In genomic region chr12:47881826-47882427, GRCh38 we compare ENCODE assay signal across 9 cellular contexts. TPM values are rescaled to one million over a fixed set of nuclear protein-coding genes. Genes with fewer than 3 reads are reported as not detected.
DNase-seq lines count a peak whose midpoint lies in the region; ATAC-seq lines count a peak whose summit lies in the region.
"Had no signal": no experiment of that assay in that cellular context is flagged by ENCODE, and none has a peak within 500 bp of the region (broad histone marks: within the 10 kb centered on the region; RNA-seq: fewer than 3 reads in every experiment).

No MANE protein-coding gene starts in this region.

- CTCF ChIA-PET in T-cell (lab: Charles Lee), result no interaction called here

- ATAC-seq in T-cell (replicated peaks in 1 of 4) (no peak), HG02610 (IDR thresholded peaks at IDR 0.05; ENCODE audit: unreplicated experiment) (no peak)
- no peak for ATAC-seq in stimulated activated naive B cell treated with anti-CD40 and anti-IgM and Interleukin-4, amounts not matched to agents 10 μg/mL and 1 μg/mL and 100 μg/mL, for 72 hours (replicated peaks)

- H3K27me3 Mint-ChIP-seq in activated CD4-positive, alpha-beta T cell treated with anti-CD3 and anti-CD28 coated beads, Interleukin-2, amount 10 ng/mL, durations not matched to agents 24 days and 14 days, result no peaks in the 10 kb centered on the region
- H3K27me3 Mint-ChIP-seq in T-cell, result no peaks in the 10 kb centered on the region
- no peaks in the 10 kb centered on the region for H3K27me3 Mint-ChIP-seq in stimulated activated naive B cell treated with anti-CD40 and anti-IgM and Interleukin-4, amounts not matched to agents 10 μg/mL and 1 μg/mL and 100 μg/mL, for 72 hours

- peaks cover 77% of the 10 kb centered on the region for H3K4me1 Mint-ChIP-seq in activated CD4-positive, alpha-beta T cell treated with anti-CD3 and anti-CD28 coated beads, Interleukin-2, amount 10 ng/mL, durations not matched to agents 24 days and 14 days
- H3K4me1 Mint-ChIP-seq in T-cell, result peaks cover 47 to 53% (median 52%) of the 10 kb centered on the region in 3 donors
- peaks cover 60 to 71% of the 10 kb centered on the region in 2 donors for H3K4me1 Mint-ChIP-seq in stimulated activated naive B cell treated with anti-CD40 and anti-IgM and Interleukin-4, amounts not matched to agents 10 μg/mL and 1 μg/mL and 100 μg/mL, for 72 hours

- H3K9me3 Mint-ChIP-seq in activated CD4-positive, alpha-beta T cell treated with anti-CD3 and anti-CD28 coated beads, Interleukin-2, amount 10 ng/mL, durations not matched to agents 24 days and 14 days, result peaks cover 5% of the 10 kb centered on the region
- H3K9me3 Mint-ChIP-seq in T-cell, result no peaks in the 10 kb centered on the region
- H3K9me3 Mint-ChIP-seq in stimulated activated naive B cell treated with anti-CD40 and anti-IgM and Interleukin-4, amounts not matched to agents 10 μg/mL and 1 μg/mL and 100 μg/mL, for 72 hours, result no peaks in the 10 kb centered on the region

- H3K36me3 Mint-ChIP-seq in activated CD4-positive, alpha-beta T cell treated with anti-CD3 and anti-CD28 coated beads, Interleukin-2, amount 10 ng/mL, durations not matched to agents 24 days and 14 days (ENCODE audit: low read depth), result peaks cover 82% of the 10 kb centered on the region
- no peaks in the 10 kb centered on the region for H3K36me3 Mint-ChIP-seq in T-cell
- H3K36me3 Mint-ChIP-seq in stimulated activated naive B cell treated with anti-CD40 and anti-IgM and Interleukin-4, amounts not matched to agents 10 μg/mL and 1 μg/mL and 100 μg/mL, for 72 hours, result peaks cover 53 to 75% of the 10 kb centered on the region in 2 donors

- POLR2A ChIA-PET in T-cell (lab: Charles Lee), result no interaction called here

- peak; percentile 60 for DNase-seq in activated CD4-positive, alpha-beta T cell treated with anti-CD3 and anti-CD28 coated beads, Interleukin-2, amount 10 ng/mL, durations not matched to agents 24 days and 14 days
- DNase-seq in activated CD4-positive, alpha-beta T cell treated with anti-CD3 and anti-CD28 coated beads, Interleukin-2, amount 50 U/mL, for 4 hours, result no peak
- DNase-seq in T-cell, result no peak
- DNase-seq in fibroblast of the conjunctiva (ENCODE audit: low read depth), result peak; percentile 81
- no peak for DNase-seq in stimulated activated naive B cell treated with anti-CD40 and anti-IgM and Interleukin-4, amounts not matched to agents 10 μg/mL and 1 μg/mL and 100 μg/mL, for 72 hours
- DNase-seq in activated CD4-positive, CD25-positive, alpha-beta regulatory T cell treated with anti-CD3 and anti-CD28 coated beads, Interleukin-2, amount 50 U/mL, for 72 hours, result no peak
- no peak for DNase-seq in NCI-H510A (lab: John Stamatoyannopoulos, UW)
- DNase-seq: COR-L47 had no signal

- intact Hi-C loops in activated CD4-positive, alpha-beta T cell treated with anti-CD3 and anti-CD28 coated beads, Interleukin-2, amount 10 ng/mL, durations not matched to agents 24 days and 14 days (cut with micrococcal nuclease), result loop anchor here (10.0 kb wide), 1 partner anchor 1507 kb away; the partner anchor contains the start of gene SLC38A2

- peak overlapping the region; percentile 99 for H3K27ac Mint-ChIP-seq in activated CD4-positive, alpha-beta T cell treated with anti-CD3 and anti-CD28 coated beads, Interleukin-2, amount 10 ng/mL, durations not matched to agents 24 days and 14 days
- peak overlapping the region; percentile 74 to 83 for H3K27ac Mint-ChIP-seq in T-cell
- no peak overlapping the region for H3K27ac Mint-ChIP-seq in stimulated activated naive B cell treated with anti-CD40 and anti-IgM and Interleukin-4, amounts not matched to agents 10 μg/mL and 1 μg/mL and 100 μg/mL, for 72 hours

- peak overlapping the region; percentile 95 for H3K4me3 Mint-ChIP-seq in activated CD4-positive, alpha-beta T cell treated with anti-CD3 and anti-CD28 coated beads, Interleukin-2, amount 10 ng/mL, durations not matched to agents 24 days and 14 days
- H3K4me3 Mint-ChIP-seq in T-cell, result peak overlapping the region; percentile 72 to 88 (median 81)
- peak overlapping the region; percentile 79 to 83 for H3K4me3 Mint-ChIP-seq in stimulated activated naive B cell treated with anti-CD40 and anti-IgM and Interleukin-4, amounts not matched to agents 10 μg/mL and 1 μg/mL and 100 μg/mL, for 72 hours

RNA-seq across cellular contexts. Expression of gene VDR, which starts 22.9 kb away (rescaled TPM):
- 267 and 277 TPM in 2 replicates for total RNA-seq in activated CD4-positive, alpha-beta T cell treated with anti-CD3 and anti-CD28 coated beads, Interleukin-2, amount 10 ng/mL, durations not matched to agents 24 days and 14 days
- 1 to 10 TPM in 3 of 5 donors, under 1 TPM in 2; 0.43 to 4.1 (median 3.2) TPM for total RNA-seq in T-cell

Comparison
In these comparisons a context has a peak if more than half of its experiments do, and no peak if none do; other contexts are left out.
1. DNase-seq: peak in activated CD4-positive, alpha-beta T cell treated with anti-CD3 and anti-CD28 coated beads, Interleukin-2, amount 10 ng/mL, durations not matched to agents 24 days and 14 days (single experiment) and fibroblast of the conjunctiva (single experiment); none in activated CD4-positive, alpha-beta T cell treated with anti-CD3 and anti-CD28 coated beads, Interleukin-2, amount 50 U/mL, for 4 hours (0 of 2), T-cell (0 of 34), stimulated activated naive B cell treated with anti-CD40 and anti-IgM and Interleukin-4, amounts not matched to agents 10 μg/mL and 1 μg/mL and 100 μg/mL, for 72 hours (single experiment), activated CD4-positive, CD25-positive, alpha-beta regulatory T cell treated with anti-CD3 and anti-CD28 coated beads, Interleukin-2, amount 50 U/mL, for 72 hours (single experiment) and NCI-H510A (single experiment).
2. RNA of gene VDR, which starts 22.9 kb away (total RNA-seq): 267 to 277 TPM in activated CD4-positive, alpha-beta T cell treated with anti-CD3 and anti-CD28 coated beads, Interleukin-2, amount 10 ng/mL, durations not matched to agents 24 days and 14 days; 0.43 to 4.1 TPM in T-cell; every median in the first group is over 10 times any median in the second.
3. Peak in every context shown above with its lines, with median percentiles within 50 percentile points of each other: H3K4me3 Mint-ChIP-seq.